Comparison of ENCODE assay signal across 11 cellular contexts in genomic region chr12:1972260-1972659, GRCh38. TPM values are rescaled to one million over a fixed set of nuclear protein-coding genes. Genes with fewer than 3 reads are reported as not detected.
A peak's percentile ranks its signal among the peaks of the same experiment; 100 is the strongest.
DNase-seq lines count a peak whose midpoint lies in the region; FAIRE-seq and TF ChIP-seq lines count a peak whose summit lies in the region.
"Had no signal": no experiment of that assay in that cellular context is flagged by ENCODE, and none has a peak within 500 bp of the region (broad histone marks: within the 10 kb centered on the region; RNA-seq: fewer than 3 reads in every experiment).

No MANE protein-coding gene starts in this region.

- H3K9ac ChIP-seq in keratinocyte (ENCODE audit: control insufficient read depth, extremely low read depth, insufficient read depth, low read length) (no peak overlapping the region), stomach smooth muscle (ENCODE audit: low read length in 2 of 2) (peak overlapping the region; percentile 52 to 79)

- BruUV-seq in A673 (replicated peaks; lab: Mats Ljungman, UMichigan) = no TSS peak

- POLR2A ChIA-PET in CD8-positive, alpha-beta memory T cell (lab: Charles Lee) = no interaction called here
- POLR2A ChIA-PET in A673 (lab: Charles Lee; ENCODE audit: low non-redundant PET) = no interaction called here

- H3K4me3 ChIP-seq in astrocyte of the spinal cord (ENCODE audit: low read depth, low read length) (no peak overlapping the region), keratinocyte (ENCODE audit: control insufficient read depth in 2 of 3, extremely low read depth in 1 of 3, insufficient read depth in 2 of 3, low read depth in 1 of 3, low read length in 3 of 3) (no peak overlapping the region), stomach smooth muscle (ENCODE audit: low read length in 2 of 2) (peak overlapping the region; percentile 0 to 9), WERI-Rb-1 (ENCODE audit: low read depth, low read length) (no peak overlapping the region), A673 (ENCODE audit: low read depth, low read length, poor library complexity, severe bottlenecking) (no peak overlapping the region)
- H3K4me3 ChIP-seq in CD8-positive, alpha-beta memory T cell (ENCODE audit: low read length) = no peak overlapping the region

- dilution Hi-C loops in keratinocyte (cut with MboI; ENCODE audit: extremely low pct_ligation_motif_present, low sequenced_read_pairs) = no loop called here

- no peaks in the 10 kb centered on the region for H3K27me3 Mint-ChIP-seq in CD8-positive, alpha-beta memory T cell

- intact Hi-C loops in A673 (cut with micrococcal nuclease; ENCODE audit: unreplicated experiment) = no loop called here

- no peaks in the 10 kb centered on the region for H3K9me1 ChIP-seq in keratinocyte (ENCODE audit: control insufficient read depth, extremely low read depth, insufficient read depth, low read length)

- CTCF ChIA-PET in CD8-positive, alpha-beta memory T cell (lab: Charles Lee) = no interaction called here
- CTCF ChIA-PET in A673 (lab: Charles Lee) = interaction anchor here (0.6 kb wide), 1 partner anchor 312 kb away, joined by 5 read pairs; no protein-coding TSS in a partner anchor

- H4K20me1 ChIP-seq in keratinocyte (ENCODE audit: control insufficient read depth, extremely low read depth, insufficient read depth, low read length) = no peaks in the 10 kb centered on the region

- H3K27ac ChIP-seq in keratinocyte (ENCODE audit: control insufficient read depth, insufficient read depth, low read length) (no peak overlapping the region), stomach smooth muscle (ENCODE audit: low read length) (peak overlapping the region; percentile 83), WERI-Rb-1 (no peak overlapping the region), A673 (ENCODE audit: low read depth, low read length, poor library complexity, severe bottlenecking) (no peak overlapping the region)
- H3K27ac ChIP-seq in CD8-positive, alpha-beta memory T cell (ENCODE audit: low read depth, low read length) = no peak overlapping the region

- peak; percentile 62 for FAIRE-seq in keratinocyte (lab: Jason Lieb, UNC)

- no peaks in the 10 kb centered on the region for H3K9me3 ChIP-seq in keratinocyte (ENCODE audit: control insufficient read depth, low read depth, low read length)
- H3K9me3 ChIP-seq in stomach smooth muscle (ENCODE audit: control insufficient read depth in 2 of 2, low read length in 2 of 2) = no peaks in the 10 kb centered on the region
- H3K9me3 ChIP-seq in WERI-Rb-1 (ENCODE audit: severe bottlenecking) = no peaks in the 10 kb centered on the region
- H3K9me3 ChIP-seq in CD8-positive, alpha-beta memory T cell (ENCODE audit: low read length) = no peaks in the 10 kb centered on the region
- no peaks in the 10 kb centered on the region for H3K9me3 ChIP-seq in A673 (ENCODE audit: low read depth, low read length, poor library complexity, severe bottlenecking)

- no peak overlapping the region for H3K4me2 ChIP-seq in keratinocyte (ENCODE audit: control insufficient read depth, extremely low read depth, insufficient read depth, low read depth, low read length)

- H3K4me1 ChIP-seq in keratinocyte (ENCODE audit: control insufficient read depth, extremely low read depth, insufficient read depth, low read length) = no peaks in the 10 kb centered on the region
- H3K4me1 ChIP-seq in stomach smooth muscle (ENCODE audit: control insufficient read depth, insufficient read depth, low read length) = peaks cover 12% of the 10 kb centered on the region
- H3K4me1 ChIP-seq in CD8-positive, alpha-beta memory T cell (ENCODE audit: insufficient read depth, low read length) = no peaks in the 10 kb centered on the region
- no peaks in the 10 kb centered on the region for H3K4me1 ChIP-seq in A673 (ENCODE audit: insufficient read depth, low read length, poor library complexity, severe bottlenecking)

- H3K27me3 ChIP-seq in keratinocyte (ENCODE audit: control insufficient read depth, extremely low read depth, insufficient read depth, low read length) = no peaks in the 10 kb centered on the region
- H3K27me3 ChIP-seq in stomach smooth muscle (ENCODE audit: control insufficient read depth in 1 of 2, insufficient read depth in 2 of 2, low read length in 2 of 2) = no peaks in the 10 kb centered on the region
- no peaks in the 10 kb centered on the region for H3K27me3 ChIP-seq in WERI-Rb-1 (ENCODE audit: insufficient read depth, low read depth, severe bottlenecking)
- H3K27me3 ChIP-seq in CD8-positive, alpha-beta memory T cell (ENCODE audit: insufficient read depth, low read length, poor library complexity, severe bottlenecking) = no peaks in the 10 kb centered on the region
- no peaks in the 10 kb centered on the region for H3K27me3 ChIP-seq in A673 (replicated peaks; ENCODE audit: insufficient read depth, low read depth, low read length, poor library complexity)

- in situ Hi-C loops in astrocyte of the spinal cord (cut with HindIII; ENCODE audit: low sequenced_read_pairs) = no loop called here

- H3K36me3 Mint-ChIP-seq in CD8-positive, alpha-beta memory T cell = peaks cover 0 to 28% (median 12%) of the 10 kb centered on the region in 3 donors

- H3K4me1 Mint-ChIP-seq in CD8-positive, alpha-beta memory T cell = peaks cover 6 to 42% (median 31%) of the 10 kb centered on the region in 3 donors

- H3K36me3 ChIP-seq in keratinocyte (ENCODE audit: control insufficient read depth in 2 of 2, extremely low read depth in 1 of 2, insufficient read depth in 2 of 2, low read length in 2 of 2) (no peaks in the 10 kb centered on the region), stomach smooth muscle (ENCODE audit: control insufficient read depth in 2 of 2, insufficient read depth in 2 of 2, low read length in 2 of 2) (no peaks in the 10 kb centered on the region), WERI-Rb-1 (no peaks in the 10 kb centered on the region), A673 (ENCODE audit: insufficient read depth, low read length, poor library complexity, severe bottlenecking) (no peaks in the 10 kb centered on the region)
- no peaks in the 10 kb centered on the region for H3K36me3 ChIP-seq in CD8-positive, alpha-beta memory T cell (ENCODE audit: insufficient read depth, low read length)

- H3K9me3 Mint-ChIP-seq in CD8-positive, alpha-beta memory T cell = no peaks in the 10 kb centered on the region
- H3K9me3 Mint-ChIP-seq: activated T-cell treated with anti-CD3 and anti-CD28 coated beads, Interleukin-2, amount 50 U/mL, for 72 hours had no signal

- TF ChIP-seq CTCF in astrocyte of the spinal cord (IDR thresholded peaks at IDR 0.05; ENCODE audit: low read depth, low read length) (no peak), keratinocyte (optimal IDR thresholded peaks at IDR 0.05 in 1 of 3, IDR thresholded peaks at IDR 0.05 in 1 of 3, conservative IDR thresholded peaks at IDR 0.05 in 1 of 3; ENCODE audit: extremely low read depth in 1 of 3, insufficient read depth in 2 of 3, low read length in 3 of 3) (no peak), WERI-Rb-1 (IDR thresholded peaks at IDR 0.05; ENCODE audit: low read depth, low read length) (no peak), A673 (conservative IDR thresholded peaks at IDR 0.05; ENCODE audit: low read depth, low read length) (no peak)

- H3K4me3 Mint-ChIP-seq in CD8-positive, alpha-beta memory T cell = no peak overlapping the region
- H3K4me3 Mint-ChIP-seq: activated T-cell treated with anti-CD3 and anti-CD28 coated beads, Interleukin-2, amount 50 U/mL, for 72 hours had no signal

- peak overlapping the region in 1 of 8 donors; percentile 57 for H3K27ac Mint-ChIP-seq in CD8-positive, alpha-beta memory T cell
- H3K27ac Mint-ChIP-seq: activated T-cell treated with anti-CD3 and anti-CD28 coated beads, Interleukin-2, amount 50 U/mL, for 72 hours had no signal

- H3K79me2 ChIP-seq in keratinocyte (ENCODE audit: control insufficient read depth, insufficient read depth, low read length) = no peaks in the 10 kb centered on the region

- DNase-seq in HCEC 1CT (peak; percentile 45), astrocyte of the spinal cord (ENCODE audit: low read depth, low spot score) (peak; percentile 66), keratinocyte (ENCODE audit: low read depth, low spot score) (no peak), WERI-Rb-1 (no peak), NCI-H1105 treated with DMSO at 0.1 percent for 48 hours (lab: John Stamatoyannopoulos, UW) (no peak), A673 (ENCODE audit: low spot score) (no peak)
- DNase-seq in CD8-positive, alpha-beta memory T cell = no peak
- DNase-seq: activated CD4-positive, CD25-positive, alpha-beta regulatory T cell; activated T-cell treated with anti-CD3 and anti-CD28 coated beads, Interleukin-2, amount 50 U/mL, for 72 hours; DMS 273 treated with DMSO at 0.1 percent for 48 hours had no signal

- H2AFZ ChIP-seq in keratinocyte (ENCODE audit: control insufficient read depth, low read length) = no peak overlapping the region

RNA-seq across cellular contexts. Expression of gene DCP1B, which starts 32.0 kb away (rescaled TPM):
- polyA plus RNA-seq in keratinocyte = 9.7 to 12.2 TPM (median 10.6 TPM) in 3 replicates
- polyA plus RNA-seq in keratinocyte (2011; ENCODE audit: low read depth) = 9.3 TPM
- 8.4 and 11.0 TPM in 2 replicates for polyA plus RNA-seq in keratinocyte (2011; cell fraction: cytosol; rRNA removed)
- polyA plus RNA-seq in keratinocyte (2011; cell fraction: nucleus; rRNA removed) = 10.5 and 11.7 TPM in 2 replicates
- 4.6 and 4.8 TPM in 2 replicates for polyA plus RNA-seq in keratinocyte (2012; ENCODE audit: low replicate concordance)
- 6.2 to 10.0 TPM (median 8.0 TPM) in 3 replicates for polyA minus RNA-seq in keratinocyte
- polyA minus RNA-seq in keratinocyte (2011; cell fraction: cytosol; rRNA and poly(A)+ RNA removed) = 6.5 TPM
- polyA minus RNA-seq in keratinocyte (2011; cell fraction: nucleus; rRNA and poly(A)+ RNA removed) = 3.8 and 6.9 TPM in 2 replicates
- total RNA-seq in CD8-positive, alpha-beta memory T cell = 10 to 100 TPM; 13.9 to 16.7 TPM
- 26.0 TPM for polyA plus RNA-seq in CD8-positive, alpha-beta memory T cell
- 8.8 and 9.7 TPM in 2 replicates for total RNA-seq in A673 (2021)

RNA-seq across cellular contexts. Expression of gene CACNA2D4, which starts 53.8 kb away (rescaled TPM):
- polyA plus RNA-seq in keratinocyte = 0.03 to 0.09 TPM (median 0.05 TPM) in 3 replicates
- not detected for polyA plus RNA-seq in keratinocyte (2011; ENCODE audit: low read depth)
- polyA plus RNA-seq in keratinocyte (2011; cell fraction: cytosol; rRNA removed) = 0.06 and 0.13 TPM in 2 replicates
- polyA plus RNA-seq in keratinocyte (2011; cell fraction: nucleus; rRNA removed) = 0.21 and 0.37 TPM in 2 replicates
- polyA plus RNA-seq in keratinocyte (2012; ENCODE audit: low replicate concordance) = 0.07 and 0.24 TPM in 2 replicates
- not detected in 3 replicates for polyA minus RNA-seq in keratinocyte
- polyA minus RNA-seq in keratinocyte (2011; cell fraction: cytosol; rRNA and poly(A)+ RNA removed) = not detected
- not detected in 2 replicates for polyA minus RNA-seq in keratinocyte (2011; cell fraction: nucleus; rRNA and poly(A)+ RNA removed)
- total RNA-seq in CD8-positive, alpha-beta memory T cell = 1 to 10 TPM; 5.7 to 6.5 TPM
- 7.6 TPM for polyA plus RNA-seq in CD8-positive, alpha-beta memory T cell
- 0.41 and 1.2 TPM in 2 replicates for total RNA-seq in A673 (2021)

Comparison
In these comparisons a context has a peak if more than half of its experiments do, and no peak if none do; other contexts are left out.
1. DNase-seq: peak in HCEC 1CT (single experiment) and astrocyte of the spinal cord (single experiment); none in keratinocyte (single experiment), WERI-Rb-1 (single experiment), CD8-positive, alpha-beta memory T cell (0 of 5), NCI-H1105 treated with DMSO at 0.1 percent for 48 hours (single experiment) and A673 (single experiment).
2. H3K4me3 ChIP-seq: peak in stomach smooth muscle (2 of 2); none in astrocyte of the spinal cord (single experiment), keratinocyte (0 of 3), WERI-Rb-1 (single experiment), CD8-positive, alpha-beta memory T cell (single experiment) and A673 (single experiment).